25 cellular contexts compared by ENCODE assay signal in genomic region chr1:248702714-248703113, GRCh38. TPM values are rescaled to one million over a fixed set of nuclear protein-coding genes. Genes with fewer than 3 reads are reported as not detected.
DNase-seq lines count a peak whose midpoint lies in the region; ATAC-seq, FAIRE-seq and TF ChIP-seq lines count a peak whose summit lies in the region.
"Had no signal": no experiment of that assay in that cellular context is flagged by ENCODE, and none has a peak within 500 bp of the region (broad histone marks: within the 10 kb centered on the region; RNA-seq: fewer than 3 reads in every experiment).

Gene OR14I1, minus strand, starts transcription at chr1:248702766.

- H2BK5ac ChIP-seq in mesenchymal stem cell (ENCODE audit: low read depth, low read length, poor library complexity, severe bottlenecking): no peak within 1 kb of the TSS

- no TSS peak for BruUV-seq in HepG2 (replicated peaks; lab: Mats Ljungman, UMichigan)

- no peak within 1 kb of the TSS for H2BK12ac ChIP-seq in mesenchymal stem cell (ENCODE audit: low read length in 2 of 2)

- H2BK120ac ChIP-seq in mesenchymal stem cell (ENCODE audit: low read depth, low read length): no peak within 1 kb of the TSS

- CTCF ChIA-PET in HepG2 (lab: Yijun Ruan, JAX; ENCODE audit: low intra/inter-chr PET ratio, low total read pairs): interaction anchor here (1.5 kb wide), 1 partner anchor 104 kb away, joined by 4 read pairs; no protein-coding TSS in a partner anchor

- no peaks in the 10 kb centered on the region for H3K79me1 ChIP-seq in mesenchymal stem cell (replicated peaks; ENCODE audit: low read length, poor library complexity, severe bottlenecking)

- WGBS in HepG2 (ENCODE audit: low lambda C conversion rate): 0% methylated on average over 1 of the region's 1 CpG
- WGBS in right lobe of liver (ENCODE audit: insufficient coverage, low coverage, low lambda C conversion rate, missing lambda C conversion rate): no CpG with 5 or more reads among the region's 1 CpG
- 35% methylated on average over 1 of the region's 1 CpG for WGBS in mesenchymal stem cell

- H3K4me3 ChIP-seq in HepG2 (replicated peaks in 1 of 3; ENCODE audit: insufficient read depth in 1 of 3, low read depth in 2 of 3, low read length in 3 of 3): no peak within 1 kb of the TSS
- H3K4me3 ChIP-seq in right lobe of liver: no peak within 1 kb of the TSS
- H3K4me3 ChIP-seq in GM12864 (ENCODE audit: low read depth, low read length): no peak within 1 kb of the TSS
- H3K4me3 ChIP-seq in mesenchymal stem cell (ENCODE audit: insufficient read depth in 1 of 2, low read depth in 1 of 2, low read length in 2 of 2): no peak within 1 kb of the TSS
- H3K4me3 ChIP-seq: GM23248 had no signal

- H3K27me3 ChIP-seq in HepG2 (ENCODE audit: control insufficient read depth in 1 of 2, insufficient read depth in 2 of 2, low read length in 2 of 2) (no peaks in the 10 kb centered on the region), right lobe of liver (no peaks in the 10 kb centered on the region), mesenchymal stem cell (ENCODE audit: control insufficient read depth in 1 of 2, insufficient read depth in 1 of 2, low read length in 2 of 2) (no peaks in the 10 kb centered on the region)
- H3K27me3 ChIP-seq: BE2C had no signal

- DNase-seq in HepG2 (ENCODE audit: low spot score): no peak
- DNase-seq in right lobe of liver: no peak
- peak; percentile 10 for DNase-seq in GM12864 (ENCODE audit: low read depth)
- DNase-seq in mesenchymal stem cell: no peak
- no peak for DNase-seq in NCI-H1417 treated with DMSO at 0.1 percent for 48 hours (lab: John Stamatoyannopoulos, UW)
- no peak for DNase-seq in frontal cortex (ENCODE audit: low spot score in 2 of 2)
- DNase-seq: BE2C; C1 segment of cervical spinal cord; Calu3; CD4-positive, alpha-beta memory T cell; COR-L47; DMS53; DMS79 treated with DMSO at 0.1 percent for 48 hours; GF-D8; GM23248; H7 had no signal

- intact Hi-C loops in HepG2 (cut with micrococcal nuclease; ENCODE audit: unreplicated experiment) (no loop called here), right lobe of liver (cut with DNase I) (loop anchor here in 1 of 2 donors (5.0 kb wide), 1 partner anchor 105 kb away; no protein-coding TSS in a partner anchor)

- POLR2A ChIA-PET in HepG2 (lab: Yijun Ruan, JAX): no interaction called here

- H4K20me1 ChIP-seq in HepG2 (ENCODE audit: insufficient read depth, low read length): no peaks in the 10 kb centered on the region

- TF ChIP-seq CTCF in HepG2 (CRISPR knock-in tag; IDR thresholded peaks at IDR 0.05) (no peak), right lobe of liver (IDR thresholded peaks at IDR 0.05) (no peak), GM12864 (IDR thresholded peaks at IDR 0.05; ENCODE audit: low read depth, low read length, missing control alignments) (no peak)

- no peak within 1 kb of the TSS for H3K27ac Mint-ChIP-seq in activated T-helper 17 cell treated with anti-CD3 and anti-CD28 coated beads, Interleukin-2, amount 50 U/mL, for 72 hours
- H3K27ac Mint-ChIP-seq: CD4-positive, alpha-beta memory T cell had no signal

- TF ChIP-seq POLR2A in HepG2 (IDR thresholded peaks at IDR 0.05; ENCODE audit: insufficient read depth in 1 of 2, low read depth in 2 of 2, low read length in 2 of 2) (no peak), right lobe of liver (IDR thresholded peaks at IDR 0.05) (no peak)

- H4K8ac ChIP-seq in mesenchymal stem cell (ENCODE audit: low read length): no peak within 1 kb of the TSS

- TF ChIP-seq RAD21 in HepG2 (CRISPR knock-in tag; IDR thresholded peaks at IDR 0.05): no peak

- no peaks in the 10 kb centered on the region for H3K9me3 Mint-ChIP-seq in activated T-helper 17 cell treated with anti-CD3 and anti-CD28 coated beads, Interleukin-2, amount 50 U/mL, for 72 hours
- H3K9me3 Mint-ChIP-seq: CD4-positive, alpha-beta memory T cell had no signal

- H3K36me3 ChIP-seq in HepG2 (replicated peaks in 1 of 2; ENCODE audit: control insufficient read depth in 1 of 2, insufficient read depth in 2 of 2, low read length in 2 of 2): no peaks in the 10 kb centered on the region
- no peaks in the 10 kb centered on the region for H3K36me3 ChIP-seq in right lobe of liver
- H3K36me3 ChIP-seq in mesenchymal stem cell (ENCODE audit: control insufficient read depth in 1 of 2, insufficient read depth in 2 of 2, low read depth in 1 of 2, low read length in 2 of 2): no peaks in the 10 kb centered on the region
- H3K36me3 ChIP-seq: BE2C had no signal

- H3K4me2 ChIP-seq in HepG2 (ENCODE audit: low read depth, low read length) (no peak within 1 kb of the TSS), mesenchymal stem cell (ENCODE audit: low read length, poor library complexity, severe bottlenecking) (no peak within 1 kb of the TSS)

- H3K4me3 Mint-ChIP-seq in activated T-helper 17 cell treated with anti-CD3 and anti-CD28 coated beads, Interleukin-2, amount 50 U/mL, for 72 hours: no peak within 1 kb of the TSS
- H3K4me3 Mint-ChIP-seq: CD4-positive, alpha-beta memory T cell had no signal

- no peak within 1 kb of the TSS for H3K18ac ChIP-seq in mesenchymal stem cell (ENCODE audit: low read depth in 1 of 2, low read length in 2 of 2)

- ATAC-seq in HepG2 (no peak), right lobe of liver (no peak)
- ATAC-seq in activated T-helper 17 cell treated with anti-CD3 and anti-CD28 coated beads, Interleukin-2, amount 50 U/mL, for 72 hours (replicated peaks): peak; percentile 23
- ATAC-seq: HCT116 had no signal

- H2AK5ac ChIP-seq in mesenchymal stem cell (ENCODE audit: low read length, severe bottlenecking): no peak within 1 kb of the TSS

- H3K23ac ChIP-seq in mesenchymal stem cell (ENCODE audit: low read length in 2 of 2): no peak within 1 kb of the TSS

- H3K27ac ChIP-seq in HepG2 (ENCODE audit: extremely low read length, insufficient read depth, low read length) (no peak within 1 kb of the TSS), right lobe of liver (no peak within 1 kb of the TSS), mesenchymal stem cell (ENCODE audit: low read length, poor library complexity, severe bottlenecking) (no peak within 1 kb of the TSS)
- H3K27ac ChIP-seq: 22Rv1, GM23248 had no signal

- no peaks in the 10 kb centered on the region for H3K79me2 ChIP-seq in HepG2 (ENCODE audit: insufficient read depth, low read length)

- H3K9ac ChIP-seq in HepG2 (ENCODE audit: insufficient read depth, low read depth, low read length) (no peak within 1 kb of the TSS), mesenchymal stem cell (ENCODE audit: low read length) (no peak within 1 kb of the TSS)
- H3K9ac ChIP-seq: GM23248 had no signal

- H2BK15ac ChIP-seq in mesenchymal stem cell (ENCODE audit: low read depth, poor library complexity, severe bottlenecking): no peak within 1 kb of the TSS

- H3K36me3 Mint-ChIP-seq in activated T-helper 17 cell treated with anti-CD3 and anti-CD28 coated beads, Interleukin-2, amount 50 U/mL, for 72 hours (ENCODE audit: low read depth): no peaks in the 10 kb centered on the region
- H3K36me3 Mint-ChIP-seq: CD4-positive, alpha-beta memory T cell had no signal

- no peak within 1 kb of the TSS for H2AFZ ChIP-seq in HepG2 (ENCODE audit: low read length)
- no peak within 1 kb of the TSS for H2AFZ ChIP-seq in mesenchymal stem cell (ENCODE audit: low read depth, low read length)
- H2AFZ ChIP-seq: GM23248 had no signal

- no peak within 1 kb of the TSS for H3K14ac ChIP-seq in mesenchymal stem cell (ENCODE audit: low read length in 2 of 2)

- FAIRE-seq in HepG2 (lab: Jason Lieb, UNC) (no peak), frontal cortex (lab: Jason Lieb, UNC) (no peak)
- FAIRE-seq: A204.1, GM19239, H1 had no signal

- no peak within 1 kb of the TSS for H3K4ac ChIP-seq in mesenchymal stem cell (ENCODE audit: low read depth in 1 of 2, low read length in 2 of 2)

- H3K4me1 ChIP-seq in HepG2 (ENCODE audit: insufficient read depth, low read length): no peaks in the 10 kb centered on the region
- no peaks in the 10 kb centered on the region for H3K4me1 ChIP-seq in right lobe of liver
- H3K4me1 ChIP-seq in mesenchymal stem cell (ENCODE audit: control insufficient read depth, insufficient read depth, low read depth, low read length): no peaks in the 10 kb centered on the region
- H3K4me1 ChIP-seq: BE2C had no signal

- TF ChIP-seq EP300 in HepG2 (IDR thresholded peaks at IDR 0.05; ENCODE audit: low read depth in 2 of 2, low read length in 2 of 2): no peak
- no peak for TF ChIP-seq EP300 in HepG2 (CRISPR knock-in tag; IDR thresholded peaks at IDR 0.05; ENCODE audit: borderline replicate concordance)

- no peak within 1 kb of the TSS for H4K91ac ChIP-seq in mesenchymal stem cell (ENCODE audit: low read length)

- in situ Hi-C loops in HepG2 (cut with HindIII; ENCODE audit: extremely low pct_ligation_motif_present, low pct_unique_long_range_greater_than_20kb): no loop called here

- H3K9me3 ChIP-seq in HepG2 (ENCODE audit: low read length) (no peaks in the 10 kb centered on the region), right lobe of liver (no peaks in the 10 kb centered on the region), mesenchymal stem cell (ENCODE audit: control insufficient read depth, low read length) (no peaks in the 10 kb centered on the region)
- H3K9me3 ChIP-seq: BE2C had no signal

- no peaks in the 10 kb centered on the region for H3K4me1 Mint-ChIP-seq in activated T-helper 17 cell treated with anti-CD3 and anti-CD28 coated beads, Interleukin-2, amount 50 U/mL, for 72 hours
- H3K4me1 Mint-ChIP-seq: CD4-positive, alpha-beta memory T cell had no signal

- peaks cover 12% of the 10 kb centered on the region for H3K27me3 Mint-ChIP-seq in activated T-helper 17 cell treated with anti-CD3 and anti-CD28 coated beads, Interleukin-2, amount 50 U/mL, for 72 hours

RNA-seq across cellular contexts. Expression of gene OR14I1, which starts in this region (rescaled TPM):
- not detected in 2 replicates for total RNA-seq in HepG2 (2016; rRNA removed; fragmentation: Illumina TruSeq; extraction: Trizol)
- total RNA-seq in HepG2 (2016; cell fraction: cytosol; rRNA removed; fragmentation: Illumina TruSeq; extraction: Trizol; ENCODE audit: low read depth): not detected in 2 replicates
- total RNA-seq in HepG2 (2016; cell fraction: insoluble cytoplasmic fraction; rRNA removed; fragmentation: Illumina TruSeq; extraction: Trizol): not detected in 2 replicates
- total RNA-seq in HepG2 (2016; cell fraction: membrane; rRNA removed; fragmentation: Illumina TruSeq; extraction: Trizol): not detected in 2 replicates
- total RNA-seq in HepG2 (2016; cell fraction: nucleus; rRNA removed; fragmentation: Illumina TruSeq; extraction: Trizol): not detected in 2 replicates
- polyA plus RNA-seq in HepG2 (2011; rRNA removed): not detected in 2 replicates
- polyA plus RNA-seq in HepG2 (2011; cell fraction: cytosol; rRNA removed): not detected in 2 replicates
- not detected in 2 replicates for polyA plus RNA-seq in HepG2 (2011; cell fraction: nucleus; rRNA removed)
- polyA plus RNA-seq in HepG2 (2012): not detected in 2 replicates
- not detected in 2 replicates for polyA plus RNA-seq in HepG2 (2016; cell fraction: cytosol; fragmentation: Illumina TruSeq; extraction: Trizol; ENCODE audit: low read depth)
- polyA plus RNA-seq in HepG2 (2016; cell fraction: insoluble cytoplasmic fraction; fragmentation: Illumina TruSeq; extraction: Trizol; ENCODE audit: low read depth): not detected in 2 replicates
- polyA plus RNA-seq in HepG2 (2016; cell fraction: membrane; fragmentation: Illumina TruSeq; extraction: Trizol; ENCODE audit: low read depth): not detected in 2 replicates
- polyA plus RNA-seq in HepG2 (2016; cell fraction: nucleus; fragmentation: Illumina TruSeq; extraction: Trizol; ENCODE audit: insufficient read depth, low read depth): not detected in 2 replicates
- polyA minus RNA-seq in HepG2 (2011; rRNA and poly(A)+ RNA removed; ENCODE audit: low replicate concordance): not detected in 2 replicates
- not detected in 2 replicates for polyA minus RNA-seq in HepG2 (2011; cell fraction: cytosol; rRNA and poly(A)+ RNA removed)
- polyA minus RNA-seq in HepG2 (2011; cell fraction: nucleus; rRNA and poly(A)+ RNA removed): not detected in 2 replicates
- not detected for total RNA-seq in right lobe of liver
- not detected for total RNA-seq in activated T-helper 17 cell treated with anti-CD3 and anti-CD28 coated beads, Interleukin-2, amount 50 U/mL, for 72 hours
- not detected for polyA plus RNA-seq in mesenchymal stem cell (2013, experiment 1 of 2)
- not detected for polyA plus RNA-seq in mesenchymal stem cell (2013, experiment 2 of 2)
- not detected for total RNA-seq in frontal cortex
- total RNA-seq: Calu3; CD4-positive, alpha-beta memory T cell; Daoy; G401; GM23248; H1; H7 had no signal
- polyA plus RNA-seq: AG04450; CD4-positive, alpha-beta memory T cell; GM23248; H1 had no signal

Comparison
In these comparisons a context has a peak if more than half of its experiments do, and no peak if none do; other contexts are left out.
1. Peak in ATAC-seq in activated T-helper 17 cell treated with anti-CD3 and anti-CD28 coated beads, Interleukin-2, amount 50 U/mL, for 72 hours; RNA of the gene not detected or under 1 TPM.